19 cellular contexts compared by ENCODE assay signal in genomic region chr5:75384218-75384617, GRCh38. TPM values are rescaled to one million over a fixed set of nuclear protein-coding genes. Genes with fewer than 3 reads are reported as not detected.
DNase-seq lines count a peak whose midpoint lies in the region; ATAC-seq and TF ChIP-seq lines count a peak whose summit lies in the region.
"Had no signal": no experiment of that assay in that cellular context is flagged by ENCODE, and none has a peak within 500 bp of the region (broad histone marks: within the 10 kb centered on the region; RNA-seq: fewer than 3 reads in every experiment).

No MANE protein-coding gene starts in this region.

- H3K27ac Mint-ChIP-seq in CD4-positive, CD25-positive, alpha-beta regulatory T cell = peak overlapping the region in 2 of 3 donors; percentile 52 to 78
- H3K27ac Mint-ChIP-seq: B cell had no signal

- ATAC-seq in CD4-positive, CD25-positive, alpha-beta regulatory T cell (ENCODE audit: low read depth in 2 of 2) = no peak
- ATAC-seq in PC-3 = no peak
- ATAC-seq in GM21447 (IDR thresholded peaks at IDR 0.05; ENCODE audit: unreplicated experiment) = no peak
- no peak for ATAC-seq in upper lobe of left lung (ENCODE audit: low FRiP score in 2 of 2)
- ATAC-seq: HCT116 had no signal

- peaks cover 3 to 17% (median 11%) of the 10 kb centered on the region in 4 donors for H3K4me1 Mint-ChIP-seq in CD4-positive, CD25-positive, alpha-beta regulatory T cell
- H3K4me1 Mint-ChIP-seq: B cell; CD8-positive, alpha-beta memory T cell had no signal

- H3K9me2 ChIP-seq in PC-3 (replicated peaks; ENCODE audit: low read length) = no peaks in the 10 kb centered on the region

- no peaks in the 10 kb centered on the region for H3K27me3 Mint-ChIP-seq in CD4-positive, CD25-positive, alpha-beta regulatory T cell
- H3K27me3 Mint-ChIP-seq: B cell; CD8-positive, alpha-beta memory T cell had no signal

- H3K4me1 ChIP-seq in CD4-positive, CD25-positive, alpha-beta regulatory T cell (ENCODE audit: control insufficient read depth, insufficient read depth, low read length, poor library complexity, severe bottlenecking) = no peaks in the 10 kb centered on the region
- H3K4me1 ChIP-seq in PC-3 (ENCODE audit: insufficient read depth, low read length) (no peaks in the 10 kb centered on the region; the same call in 1 of the 2 replicates), upper lobe of left lung (no peaks in the 10 kb centered on the region)
- H3K4me1 ChIP-seq: BLaER1 treated with 17β-estradiol and CSF1 and Interleukin-3, amounts not matched to agents 10 nM and 100 nM had no signal

- no peak overlapping the region for H3K9ac ChIP-seq in PC-3 (ENCODE audit: low read length)
- H3K9ac ChIP-seq: BLaER1 treated with 17β-estradiol and CSF1 and Interleukin-3, amounts not matched to agents 10 nM and 100 nM had no signal

- peaks cover 35% of the 10 kb centered on the region for H3K36me3 Mint-ChIP-seq in CD4-positive, CD25-positive, alpha-beta regulatory T cell

- no peak overlapping the region for H3K4me3 ChIP-seq in CD4-positive, CD25-positive, alpha-beta regulatory T cell (ENCODE audit: low read depth, low read length)
- H3K4me3 ChIP-seq in PC-3 (ENCODE audit: low read length) (no peak overlapping the region), upper lobe of left lung (no peak overlapping the region)
- H3K4me3 ChIP-seq: BLaER1 treated with 17β-estradiol and CSF1 and Interleukin-3, amounts not matched to agents 10 nM and 100 nM had no signal

- CTCF ChIA-PET in PC-3 (lab: Charles Lee) = no interaction called here

- H3F3A ChIP-seq in PC-3 (ENCODE audit: low read length, unreplicated experiment) = no peaks in the 10 kb centered on the region

- H3K9me3 ChIP-seq in CD4-positive, CD25-positive, alpha-beta regulatory T cell (ENCODE audit: control insufficient read depth in 2 of 2, low read length in 2 of 2) = no peaks in the 10 kb centered on the region
- H3K9me3 ChIP-seq in PC-3 (ENCODE audit: low read length) = no peaks in the 10 kb centered on the region
- no peaks in the 10 kb centered on the region for H3K9me3 ChIP-seq in upper lobe of left lung
- H3K9me3 ChIP-seq: BLaER1 treated with 17β-estradiol and CSF1 and Interleukin-3, amounts not matched to agents 10 nM and 100 nM had no signal

- peak overlapping the region; percentile 13; the same call in 1 of the 2 replicates for H3K4me2 ChIP-seq in PC-3 (ENCODE audit: low read length)
- H3K4me2 ChIP-seq: BLaER1 treated with 17β-estradiol and CSF1 and Interleukin-3, amounts not matched to agents 10 nM and 100 nM had no signal

- no peak for TF ChIP-seq POLR2A in upper lobe of left lung (IDR thresholded peaks at IDR 0.05)

- no peak overlapping the region for H3K4me3 Mint-ChIP-seq in CD4-positive, CD25-positive, alpha-beta regulatory T cell
- H3K4me3 Mint-ChIP-seq: B cell; CD8-positive, alpha-beta memory T cell had no signal

- no TSS peak for BruUV-seq in PC-3 (replicated peaks; lab: Mats Ljungman, UMichigan)

- H3K27me3 ChIP-seq in CD4-positive, CD25-positive, alpha-beta regulatory T cell (ENCODE audit: control insufficient read depth, insufficient read depth, low read length) = no peaks in the 10 kb centered on the region
- no peaks in the 10 kb centered on the region for H3K27me3 ChIP-seq in PC-3 (ENCODE audit: low read length)
- no peaks in the 10 kb centered on the region for H3K27me3 ChIP-seq in upper lobe of left lung
- H3K27me3 ChIP-seq: BLaER1 treated with 17β-estradiol and CSF1 and Interleukin-3, amounts not matched to agents 10 nM and 100 nM had no signal

- POLR2A ChIA-PET in PC-3 (lab: Charles Lee; ENCODE audit: unreplicated experiment) = no interaction called here

- DNase-seq in CD4-positive, CD25-positive, alpha-beta regulatory T cell = no peak
- peak; percentile 20 for DNase-seq in PC-3
- peak; percentile 1 for DNase-seq in kidney tubule cell (ENCODE audit: low spot score)
- DNase-seq in GF-D8 (lab: John Stamatoyannopoulos, UW) = no peak
- no peak for DNase-seq in NCI-H128 (lab: John Stamatoyannopoulos, UW; ENCODE audit: unreplicated experiment)
- DNase-seq in upper lobe of left lung = no peak
- DNase-seq: 8988T; CD8-positive, alpha-beta memory T cell; COR-L47; DMS 273 treated with DMSO at 0.1 percent for 48 hours; DND-41; EL; GOT3; H7; IMR-90 had no signal

- H3K27ac ChIP-seq in CD4-positive, CD25-positive, alpha-beta regulatory T cell (ENCODE audit: insufficient read depth, low read length, poor library complexity, severe bottlenecking) = no peak overlapping the region
- no peak overlapping the region for H3K27ac ChIP-seq in PC-3 (ENCODE audit: low read length)
- H3K27ac ChIP-seq in upper lobe of left lung = no peak overlapping the region
- H3K27ac ChIP-seq: BLaER1 treated with 17β-estradiol and CSF1 and Interleukin-3, amounts not matched to agents 10 nM and 100 nM had no signal

- no peaks in the 10 kb centered on the region for H4K20me1 ChIP-seq in PC-3 (ENCODE audit: low read length)

- intact Hi-C loops in PC-3 (cut with micrococcal nuclease) = no loop called here

- no peak for TF ChIP-seq EP300 in upper lobe of left lung (IDR thresholded peaks at IDR 0.05)

- WGBS in upper lobe of left lung, 2 donors = 23 to 28% methylated on average over 1 of the region's 1 CpG

- TF ChIP-seq CTCF in PC-3 (conservative IDR thresholded peaks at IDR 0.05; ENCODE audit: low read depth, low read length) = no peak
- TF ChIP-seq CTCF in upper lobe of left lung (IDR thresholded peaks at IDR 0.05) = no peak

- H3K79me2 ChIP-seq in PC-3 (ENCODE audit: low read length) = no peaks in the 10 kb centered on the region

- H2AFZ ChIP-seq in PC-3 (ENCODE audit: low read length) = no peak overlapping the region

- peaks cover 75% of the 10 kb centered on the region for H3K36me3 ChIP-seq in CD4-positive, CD25-positive, alpha-beta regulatory T cell (ENCODE audit: control insufficient read depth, insufficient read depth, low read length)
- H3K36me3 ChIP-seq in PC-3 (ENCODE audit: low read depth, low read length) (peaks cover 5% of the 10 kb centered on the region), upper lobe of left lung (peaks cover 7 to 94% (median 52%) of the 10 kb centered on the region in 4 donors)

- H3K9me3 Mint-ChIP-seq in CD4-positive, CD25-positive, alpha-beta regulatory T cell = no peaks in the 10 kb centered on the region
- H3K9me3 Mint-ChIP-seq: CD8-positive, alpha-beta memory T cell had no signal

RNA-seq across cellular contexts. Expression of gene HMGCR, which starts 47.2 kb away (rescaled TPM):
- 40.0 TPM for total RNA-seq in CD4-positive, CD25-positive, alpha-beta regulatory T cell
- 10 to 100 TPM; 10.5 to 17.1 (median 12.5) TPM for polyA plus RNA-seq in CD4-positive, CD25-positive, alpha-beta regulatory T cell
- total RNA-seq in PC-3 (2014; rRNA removed) = 19.9 and 22.0 TPM in 2 replicates
- total RNA-seq in upper lobe of left lung = 10 to 100 TPM; 29.3 to 93.7 (median 72.5) TPM

Comparison
In these comparisons a context has a peak if more than half of its experiments do, and no peak if none do; other contexts are left out.
1. DNase-seq: peak in PC-3 (single experiment) and kidney tubule cell (single experiment); none in CD4-positive, CD25-positive, alpha-beta regulatory T cell (0 of 3), GF-D8 (single experiment), NCI-H128 (single experiment) and upper lobe of left lung (0 of 2).